Comparison of ENCODE assay signal across 10 cellular contexts in the genomic region with DNA sequence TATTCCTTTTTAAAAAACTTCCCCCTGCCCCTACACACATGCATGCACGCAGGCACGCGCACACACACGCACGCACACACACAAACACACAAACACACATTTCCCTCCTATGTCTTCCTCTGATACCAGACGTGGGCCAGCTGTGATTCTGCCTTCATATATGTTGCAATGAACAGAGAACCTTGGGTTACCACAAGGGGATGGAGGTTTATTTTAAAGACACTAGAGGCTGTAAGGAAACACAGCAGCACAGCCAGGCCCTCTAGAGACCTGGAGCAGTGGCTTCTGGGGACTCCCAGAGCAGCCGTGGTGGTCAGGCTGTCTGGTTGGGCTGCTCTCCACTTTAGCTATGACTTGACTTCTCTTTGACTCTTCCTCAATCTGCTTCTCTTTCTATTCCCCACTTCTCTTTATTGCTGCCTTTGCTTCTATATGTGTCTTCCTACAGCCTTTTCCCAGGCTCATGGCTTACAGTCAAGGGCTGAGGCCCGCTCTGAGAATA. TPM values are rescaled to one million over a fixed set of nuclear protein-coding genes. Genes with fewer than 3 reads are reported as not detected.
DNase-seq lines count a peak whose midpoint lies in the region; ATAC-seq, FAIRE-seq and TF ChIP-seq lines count a peak whose summit lies in the region.
"Had no signal": no experiment of that assay in that cellular context is flagged by ENCODE, and none has a peak within 500 bp of the region (broad histone marks: within the 10 kb centered on the region; RNA-seq: fewer than 3 reads in every experiment).

No MANE protein-coding gene starts in this region.

- no peak overlapping the region for H3K4me3 ChIP-seq in small intestine (ENCODE audit: low read depth in 1 of 2, low read length in 2 of 2)

- DNase-seq in Kasumi-1 (lab: John Stamatoyannopoulos, UW) (peak; percentile 32 to 46), medulla oblongata (ENCODE audit: extremely low spot score) (peak; percentile 79), hepatic stellate cell (ENCODE audit: low spot score) (no peak), small intestine (no peak), HT-29 (ENCODE audit: low spot score) (no peak), erythroblast (lab: John Stamatoyannopoulos, UW) (no peak)

- ATAC-seq in GM18519 (IDR thresholded peaks at IDR 0.05; ENCODE audit: low FRiP score, unreplicated experiment): peak; percentile 64
- peak; percentile 60 for ATAC-seq in GM21717 (IDR thresholded peaks at IDR 0.05; ENCODE audit: unreplicated experiment)

- H3K27me3 ChIP-seq in small intestine (ENCODE audit: control insufficient read depth in 2 of 2, insufficient read depth in 2 of 2, low read length in 2 of 2): no peaks in the 10 kb centered on the region

- no peaks in the 10 kb centered on the region for H3K4me1 ChIP-seq in small intestine (ENCODE audit: control insufficient read depth in 2 of 2, insufficient read depth in 1 of 2, low read depth in 1 of 2, low read length in 1 of 2)

- FAIRE-seq in small intestine (lab: Jason Lieb, UNC): no peak

- WGBS in small intestine, 3 donors: 78 to 95% (median 89%) methylated on average over 8 of the region's 8 CpGs

- no peak for TF ChIP-seq POLR2A in erythroblast (IDR thresholded peaks at IDR 0.05; ENCODE audit: low read length)

- no peak overlapping the region for H3K27ac ChIP-seq in small intestine (ENCODE audit: low read depth in 1 of 2, low read length in 1 of 2)

- no peaks in the 10 kb centered on the region for H3K36me3 ChIP-seq in small intestine (ENCODE audit: control insufficient read depth in 2 of 2, insufficient read depth in 2 of 2, low read length in 2 of 2)

- no peaks in the 10 kb centered on the region for H3K9me3 ChIP-seq in small intestine (ENCODE audit: control insufficient read depth, low read depth)

RNA-seq across cellular contexts. Expression of gene TLR10, which starts 3.2 kb away (rescaled TPM):
- under 1 TPM in 2 of 3 donors, not detected in 1; 0.22 to 0.52 TPM for polyA plus RNA-seq in small intestine
- total RNA-seq in HT-29 (2014; rRNA removed; shearing (Covaris generic)): not detected in 2 replicates
- total RNA-seq: dermis microvascular lymphatic vessel endothelial cell, RPMI7951 had no signal

RNA-seq across cellular contexts. Expression of gene TLR1, which starts 18.6 kb away (rescaled TPM):
- polyA plus RNA-seq in small intestine: 1 to 10 TPM in 2 of 3 donors, under 1 TPM in 1; 0.54 to 2.6 (median 1.1) TPM
- not detected in 2 replicates for total RNA-seq in HT-29 (2014; rRNA removed; shearing (Covaris generic))

Comparison
In these comparisons a context has a peak if more than half of its experiments do, and no peak if none do; other contexts are left out.
1. DNase-seq: peak in Kasumi-1 (2 of 2) and medulla oblongata (single experiment); none in hepatic stellate cell (single experiment), small intestine (single experiment), HT-29 (single experiment) and erythroblast (0 of 2).